In genomic region chr2:125167820-125168219, GRCh38 we compare ENCODE assay signal across 28 cellular contexts.
DNase-seq lines count a peak whose midpoint lies in the region; ATAC-seq, FAIRE-seq and TF ChIP-seq lines count a peak whose summit lies in the region.
"Had no signal": no experiment of that assay in that cellular context is flagged by ENCODE, and none has a peak within 500 bp of the region (broad histone marks: within the 10 kb centered on the region; RNA-seq: fewer than 3 reads in every experiment).

No MANE protein-coding gene starts in this region.

- no peak for TF ChIP-seq EP300 in HepG2 (IDR thresholded peaks at IDR 0.05; ENCODE audit: low read depth in 2 of 2, low read length in 2 of 2)
- TF ChIP-seq EP300 in HepG2 (CRISPR knock-in tag; IDR thresholded peaks at IDR 0.05; ENCODE audit: borderline replicate concordance) = no peak
- TF ChIP-seq EP300 in GM12878 (IDR thresholded peaks at IDR 0.05; ENCODE audit: borderline replicate concordance in 1 of 2, control insufficient read depth in 1 of 2, low read depth in 2 of 2, low read length in 2 of 2) = no peak

- H3K27me3 ChIP-seq in HepG2 (ENCODE audit: control insufficient read depth in 1 of 2, insufficient read depth in 2 of 2, low read length in 2 of 2) (no peaks in the 10 kb centered on the region), right lobe of liver (no peaks in the 10 kb centered on the region), GM12878 (replicated peaks in 1 of 2; ENCODE audit: control insufficient read depth in 2 of 2, insufficient read depth in 2 of 2, low read length in 1 of 2) (no peaks in the 10 kb centered on the region)
- H3K27me3 ChIP-seq: tibial nerve had no signal

- H3K4me2 ChIP-seq in HepG2 (ENCODE audit: low read depth, low read length) = no peak overlapping the region
- no peak overlapping the region for H3K4me2 ChIP-seq in GM12878 (ENCODE audit: control insufficient read depth, insufficient read depth)

- no TSS peak for BruUV-seq in HepG2 (replicated peaks; lab: Mats Ljungman, UMichigan)
- no TSS peak for BruUV-seq in GM12878 (replicated peaks; lab: Mats Ljungman, UMichigan)

- FAIRE-seq in HepG2 (lab: Jason Lieb, UNC) (no peak), GM12878 (lab: Jason Lieb, UNC) (peak; percentile 13)
- FAIRE-seq: endothelial cell of umbilical vein, GM18507 had no signal

- CTCF ChIA-PET in HepG2 (lab: Yijun Ruan, JAX; ENCODE audit: low intra/inter-chr PET ratio, low total read pairs) (no interaction called here), GM12878 (lab: Yijun Ruan, JAX) (interaction anchor here (1.0 kb wide), 1 partner anchor 10 kb away, joined by 3 read pairs; no protein-coding TSS in a partner anchor)

- TF ChIP-seq POLR2A in HepG2 (IDR thresholded peaks at IDR 0.05; ENCODE audit: insufficient read depth in 1 of 2, low read depth in 2 of 2, low read length in 2 of 2) (no peak), right lobe of liver (IDR thresholded peaks at IDR 0.05) (no peak), GM12878 (IDR thresholded peaks at IDR 0.05; ENCODE audit: low read depth, low read length) (no peak)

- H3K27me3 Mint-ChIP-seq in natural killer cell (ENCODE audit: low read depth in 2 of 2) = no peaks in the 10 kb centered on the region
- H3K27me3 Mint-ChIP-seq: CD4-positive, CD25-positive, alpha-beta regulatory T cell; memory B cell; natural killer cell treated with Interleukin-12 subunit alpha and Interleukin-12 subunit beta and Interleukin-15 and Interleukin-18, amount 100 ng/mL, for 72 hours; stimulated activated naive B cell treated with anti-CD40 and anti-IgM and Interleukin-4, amounts not matched to agents 10 μg/mL and 1 μg/mL and 100 μg/mL, for 72 hours had no signal

- TF ChIP-seq CTCF in HepG2 (CRISPR knock-in tag; IDR thresholded peaks at IDR 0.05) = no peak
- no peak for TF ChIP-seq CTCF in right lobe of liver (IDR thresholded peaks at IDR 0.05)
- TF ChIP-seq CTCF in GM12878 (IDR thresholded peaks at IDR 0.05 in 2 of 3, conservative IDR thresholded peaks at IDR 0.05 in 1 of 3; ENCODE audit: control insufficient read depth in 2 of 3, extremely low read depth in 1 of 3, insufficient read depth in 1 of 3, low read depth in 3 of 3, low read length in 3 of 3) = no peak
- TF ChIP-seq CTCF in natural killer cell (IDR thresholded peaks at IDR 0.05) = no peak

- H3K4me1 ChIP-seq in HepG2 (ENCODE audit: insufficient read depth, low read length) = no peaks in the 10 kb centered on the region
- H3K4me1 ChIP-seq in right lobe of liver = no peaks in the 10 kb centered on the region
- no peaks in the 10 kb centered on the region for H3K4me1 ChIP-seq in GM12878 (ENCODE audit: control insufficient read depth, insufficient read depth, low read length)
- H3K4me1 ChIP-seq: psoas muscle, tibial nerve had no signal

- intact Hi-C loops in HepG2 (cut with micrococcal nuclease; ENCODE audit: unreplicated experiment) (loop anchor here (10.0 kb wide), 1 partner anchor 77 kb away; no protein-coding TSS in a partner anchor), right lobe of liver (cut with DNase I) (no loop called here), GM12878 (cut with micrococcal nuclease; ENCODE audit: unreplicated experiment) (no loop called here), natural killer cell (cut with micrococcal nuclease) (no loop called here)

- H3K27ac Mint-ChIP-seq in natural killer cell = no peak overlapping the region
- H3K27ac Mint-ChIP-seq: CD4-positive, CD25-positive, alpha-beta regulatory T cell; immature natural killer cell; memory B cell; natural killer cell treated with Interleukin-12 subunit alpha and Interleukin-12 subunit beta and Interleukin-15 and Interleukin-18, amount 100 ng/mL, for 72 hours; stimulated activated naive B cell treated with anti-CD40 and anti-IgM and Interleukin-4, amounts not matched to agents 10 μg/mL and 1 μg/mL and 100 μg/mL, for 72 hours had no signal

- TF ChIP-seq RAD21 in HepG2 (CRISPR knock-in tag; IDR thresholded peaks at IDR 0.05) = no peak
- TF ChIP-seq RAD21 in GM12878 (IDR thresholded peaks at IDR 0.05; ENCODE audit: insufficient read depth, low read depth, low read length) = no peak

- no peak overlapping the region for H3K4me3 Mint-ChIP-seq in natural killer cell
- H3K4me3 Mint-ChIP-seq: CD4-positive, CD25-positive, alpha-beta regulatory T cell; immature natural killer cell; memory B cell; natural killer cell treated with Interleukin-12 subunit alpha and Interleukin-12 subunit beta and Interleukin-15 and Interleukin-18, amount 100 ng/mL, for 72 hours; stimulated activated naive B cell treated with anti-CD40 and anti-IgM and Interleukin-4, amounts not matched to agents 10 μg/mL and 1 μg/mL and 100 μg/mL, for 72 hours had no signal

- peaks cover 16 to 19% of the 10 kb centered on the region in 2 donors for H3K9me3 Mint-ChIP-seq in natural killer cell

- peaks cover 37% of the 10 kb centered on the region for H3K9me3 ChIP-seq in HepG2 (ENCODE audit: low read length)
- H3K9me3 ChIP-seq in right lobe of liver = no peaks in the 10 kb centered on the region
- no peaks in the 10 kb centered on the region for H3K9me3 ChIP-seq in GM12878 (replicated peaks; ENCODE audit: control insufficient read depth, insufficient read depth, low read length)
- H3K9me3 ChIP-seq: psoas muscle, tibial nerve had no signal

- ATAC-seq in HepG2 (no peak), right lobe of liver (no peak), GM12878 (no peak), left lobe of liver (no peak), natural killer cell (no peak), GM18520 (IDR thresholded peaks at IDR 0.05; ENCODE audit: unreplicated experiment) (no peak)
- ATAC-seq: activated CD4-positive, CD25-positive, alpha-beta regulatory T cell treated with anti-CD3 and anti-CD28 coated beads, Interleukin-2, amount 50 U/mL, for 24 hours; natural killer cell treated with Interleukin-12 subunit alpha and Interleukin-12 subunit beta and Interleukin-15 and Interleukin-18, amount 100 ng/mL, for 72 hours; psoas muscle; stimulated activated naive B cell treated with anti-CD40 and anti-IgM and Interleukin-4, amounts not matched to agents 10 μg/mL and 1 μg/mL and 100 μg/mL, for 72 hours had no signal

- H3K9ac ChIP-seq in HepG2 (ENCODE audit: insufficient read depth, low read depth, low read length) (no peak overlapping the region), GM12878 (ENCODE audit: control insufficient read depth, insufficient read depth, low read length) (no peak overlapping the region)

- H3K36me3 Mint-ChIP-seq in natural killer cell = no peaks in the 10 kb centered on the region
- H3K36me3 Mint-ChIP-seq: CD4-positive, CD25-positive, alpha-beta regulatory T cell; immature natural killer cell; memory B cell; stimulated activated naive B cell treated with anti-CD40 and anti-IgM and Interleukin-4, amounts not matched to agents 10 μg/mL and 1 μg/mL and 100 μg/mL, for 72 hours had no signal

- DNase-seq in HepG2 (ENCODE audit: low spot score) (no peak), right lobe of liver (no peak), GM12878 (ENCODE audit: low read depth, low spot score) (no peak), foreskin melanocyte (peak; percentile 37), left lobe of liver (ENCODE audit: low spot score) (no peak), natural killer cell (no peak), retina (no peak)
- DNase-seq: 8988T; anterior cingulate cortex; CD4-positive, CD25-positive, alpha-beta regulatory T cell; cortex of kidney; DMS53; head of caudate nucleus; immature natural killer cell; MV-4-11; NCI-H2029; NCI-H510A; psoas muscle; SHP77 treated with DMSO at 0.1 percent for 48 hours; stimulated activated naive B cell treated with anti-CD40 and anti-IgM and Interleukin-4, amounts not matched to agents 10 μg/mL and 1 μg/mL and 100 μg/mL, for 72 hours; T-helper 2 cell had no signal

- H3K36me3 ChIP-seq in HepG2 (replicated peaks in 1 of 2; ENCODE audit: control insufficient read depth in 1 of 2, insufficient read depth in 2 of 2, low read length in 2 of 2) = no peaks in the 10 kb centered on the region
- H3K36me3 ChIP-seq in right lobe of liver = no peaks in the 10 kb centered on the region
- H3K36me3 ChIP-seq in GM12878 (ENCODE audit: control insufficient read depth in 2 of 2, insufficient read depth in 2 of 2, low read length in 1 of 2) = no peaks in the 10 kb centered on the region
- H3K36me3 ChIP-seq: tibial nerve had no signal

- no peak overlapping the region for H2AFZ ChIP-seq in HepG2 (ENCODE audit: low read length)
- H2AFZ ChIP-seq in GM12878 (ENCODE audit: control insufficient read depth, low read depth, low read length) = no peak overlapping the region

- SMC1A ChIA-PET in GM12878 (lab: Charles Lee; ENCODE audit: uncharacterized antibody, unreplicated experiment) = interaction anchor here (0.6 kb wide), 1 partner anchor 118 kb away, joined by 3 read pairs; no protein-coding TSS in a partner anchor

- no peaks in the 10 kb centered on the region for H4K20me1 ChIP-seq in HepG2 (ENCODE audit: insufficient read depth, low read length)
- no peaks in the 10 kb centered on the region for H4K20me1 ChIP-seq in GM12878 (ENCODE audit: control insufficient read depth, insufficient read depth)

- no peaks in the 10 kb centered on the region for H3K79me2 ChIP-seq in HepG2 (ENCODE audit: insufficient read depth, low read length)
- no peaks in the 10 kb centered on the region for H3K79me2 ChIP-seq in GM12878 (ENCODE audit: control insufficient read depth, insufficient read depth, low read length)

- RAD21 ChIA-PET in GM12878 (lab: Charles Lee; ENCODE audit: unreplicated experiment) = no interaction called here

- H3K4me3 ChIP-seq in HepG2 (replicated peaks in 1 of 3; ENCODE audit: insufficient read depth in 1 of 3, low read depth in 2 of 3, low read length in 3 of 3) (no peak overlapping the region), right lobe of liver (no peak overlapping the region), GM12878 (no peak overlapping the region)
- H3K4me3 ChIP-seq: psoas muscle, tibial nerve had no signal

- H3K27ac ChIP-seq in HepG2 (ENCODE audit: extremely low read length, insufficient read depth, low read length) = no peak overlapping the region
- no peak overlapping the region for H3K27ac ChIP-seq in right lobe of liver
- no peak overlapping the region for H3K27ac ChIP-seq in GM12878 (ENCODE audit: control insufficient read depth, insufficient read depth)
- H3K27ac ChIP-seq: psoas muscle had no signal

- POLR2A ChIA-PET in HepG2 (lab: Yijun Ruan, JAX) (no interaction called here), GM12878 (lab: Charles Lee) (no interaction called here)

- no peaks in the 10 kb centered on the region for H3K4me1 Mint-ChIP-seq in natural killer cell
- H3K4me1 Mint-ChIP-seq: CD4-positive, CD25-positive, alpha-beta regulatory T cell; immature natural killer cell; memory B cell; stimulated activated naive B cell treated with anti-CD40 and anti-IgM and Interleukin-4, amounts not matched to agents 10 μg/mL and 1 μg/mL and 100 μg/mL, for 72 hours had no signal

- in situ Hi-C loops in HepG2 (cut with HindIII; ENCODE audit: extremely low pct_ligation_motif_present, low pct_unique_long_range_greater_than_20kb) (no loop called here), GM12878 (cut with MboI) (no loop called here)

TF ChIP-seq in HepG2, 621 proteins besides CTCF, POLR2A, EP300 and RAD21 (continues in another document):
- 0 out of 2 replicates have a peak, but pooled peaks have one; percentile 30 for TF ChIP-seq CEBPB (IDR thresholded peaks at IDR 0.05; ENCODE audit: borderline replicate concordance, low read depth, low read length)

TF ChIP-seq in GM12878, 131 proteins besides CTCF, POLR2A, EP300 and RAD21 (continues in another document):
- TF ChIP-seq SREBF1 (IDR thresholded peaks at IDR 0.05; ENCODE audit: low read length) (no peak), KLF5 (IDR thresholded peaks at IDR 0.05; ENCODE audit: partially characterized antibody) (no peak)

Comparison
In these comparisons a context has a peak if more than half of its experiments do, and no peak if none do; other contexts are left out.
1. Of the 75 proteins assayed by ChIP-seq in both HepG2 and GM12878: peak only in HepG2: CEBPB; only in GM12878: none; in both: none; in neither: 74.